ENCODE assay signal across 17 cellular contexts in genomic region chr18:71336811-71337210, GRCh38.
DNase-seq lines count a peak whose midpoint lies in the region; ATAC-seq and TF ChIP-seq lines count a peak whose summit lies in the region.
"Had no signal": no experiment of that assay in that cellular context is flagged by ENCODE, and none has a peak within 500 bp of the region (broad histone marks: within the 10 kb centered on the region; RNA-seq: fewer than 3 reads in every experiment).

No MANE protein-coding gene starts in this region.

- peaks cover 14% of the 10 kb centered on the region for H3K4me1 ChIP-seq in OCI-LY3 (ENCODE audit: low read length)
- H3K4me1 ChIP-seq: A549, BLaER1, HAP-1 had no signal

- H3K27me3 ChIP-seq in OCI-LY3 (ENCODE audit: low read depth, low read length), result no peaks in the 10 kb centered on the region
- H3K27me3 ChIP-seq: BLaER1 had no signal

- no peaks in the 10 kb centered on the region for H3K79me2 ChIP-seq in OCI-LY3 (ENCODE audit: low read length)

- no peak overlapping the region for H3K9ac ChIP-seq in OCI-LY3 (ENCODE audit: low read length)
- H3K9ac ChIP-seq: BLaER1, GM23248 had no signal

- DNase-seq in NCI-H2081 (lab: John Stamatoyannopoulos, UW), result peak; percentile 27 to 63
- no peak for DNase-seq in NCI-H2081 treated with DMSO at 0.1 percent for 48 hours (lab: John Stamatoyannopoulos, UW)
- peak; percentile 60 for DNase-seq in NCI-H1417 treated with DMSO at 0.1 percent for 48 hours (lab: John Stamatoyannopoulos, UW)
- peak; percentile 5 for DNase-seq in pulmonary artery endothelial cell (ENCODE audit: low read depth, low spot score)
- DNase-seq in effector CD4-positive, alpha-beta T cell, result no peak
- DNase-seq: CD4-positive, alpha-beta memory T cell; GDM1; GM23248; NCI-H2029; NCI-H510A; Right ventricle myocardium superior; SW 1271 had no signal

- 0 out of 2 replicates have a peak overlapping the region, but pooled peaks have one; percentile 32 for H2AFZ ChIP-seq in OCI-LY3 (ENCODE audit: low read depth, low read length)
- H2AFZ ChIP-seq: GM23248 had no signal

- no peak overlapping the region for H3K27ac ChIP-seq in OCI-LY3 (ENCODE audit: low read length)
- H3K27ac ChIP-seq: A549, BLaER1, GM23248 had no signal

- no peak for TF ChIP-seq CTCF in OCI-LY3 (IDR thresholded peaks at IDR 0.05; ENCODE audit: low read depth, low read length)

- no peak overlapping the region for H3K4me2 ChIP-seq in OCI-LY3 (ENCODE audit: low read length)
- H3K4me2 ChIP-seq: A549, BLaER1 had no signal

- H3K4me3 ChIP-seq in OCI-LY3 (ENCODE audit: low read length), result no peak overlapping the region
- H3K4me3 ChIP-seq: A549, BLaER1, GM23248, HAP-1 had no signal

- no peaks in the 10 kb centered on the region for H3K9me3 ChIP-seq in OCI-LY3 (ENCODE audit: insufficient read depth, low read length)
- H3K9me3 ChIP-seq: A549, BLaER1, HAP-1 had no signal

- ATAC-seq in GM19324 (IDR thresholded peaks at IDR 0.05; ENCODE audit: low FRiP score, unreplicated experiment), result no peak
- ATAC-seq: A549 had no signal

- no peaks in the 10 kb centered on the region for H4K20me1 ChIP-seq in OCI-LY3 (ENCODE audit: insufficient read depth, low read length)
- H4K20me1 ChIP-seq: BLaER1 had no signal

- no peaks in the 10 kb centered on the region for H3K36me3 ChIP-seq in OCI-LY3 (replicated peaks; ENCODE audit: low read depth, low read length)
- H3K36me3 ChIP-seq: BLaER1, HAP-1 had no signal

Comparison
In these comparisons a context has a peak if more than half of its experiments do, and no peak if none do; other contexts are left out.
1. DNase-seq: peak in NCI-H2081 (2 of 2), NCI-H1417 treated with DMSO at 0.1 percent for 48 hours (single experiment) and pulmonary artery endothelial cell (single experiment); none in NCI-H2081 treated with DMSO at 0.1 percent for 48 hours (single experiment) and effector CD4-positive, alpha-beta T cell (single experiment).